8 cellular contexts compared by ENCODE assay signal in genomic region chr2:84314901-84315330, GRCh38.
DNase-seq lines count a peak whose midpoint lies in the region; ATAC-seq, FAIRE-seq and TF ChIP-seq lines count a peak whose summit lies in the region.

No MANE protein-coding gene starts in this region.

- no peak overlapping the region for H3K23ac ChIP-seq in IMR-90 (ENCODE audit: low read depth, low read length)

- peak; percentile 87 for TF ChIP-seq RAD21 in IMR-90 (IDR thresholded peaks at IDR 0.05; ENCODE audit: low read length)

- H2BK5ac ChIP-seq in IMR-90 (ENCODE audit: low read depth, low read length, poor library complexity, severe bottlenecking), result no peak overlapping the region

- H3K27me3 Mint-ChIP-seq in activated T-helper 1 cell treated with anti-CD3 and anti-CD28 coated beads, Interleukin-12 subunit alpha, Interleukin-12 subunit beta, Interleukin-2, Interleukin-4 antibody, amounts not matched to agents 30 ng/mL and 10 ng/mL and 1 ng/mL, durations not matched to agents 14 hours and 24 hours and 36 hours (ENCODE audit: insufficient read depth), result peaks cover 14% of the 10 kb centered on the region
- peaks cover 13% of the 10 kb centered on the region for H3K27me3 Mint-ChIP-seq in type B pancreatic cell

- no peak overlapping the region for H2BK15ac ChIP-seq in IMR-90 (ENCODE audit: low read depth, low read length)

- H3K4me3 ChIP-seq in IMR-90 (ENCODE audit: insufficient read depth, low read depth, low read length), result no peak overlapping the region
- no peak overlapping the region for H3K4me3 ChIP-seq in foreskin fibroblast (ENCODE audit: low read depth in 1 of 2, low read length in 2 of 2)
- no peak overlapping the region for H3K4me3 ChIP-seq in pancreas

- H2AK9ac ChIP-seq in IMR-90 (replicated peaks; ENCODE audit: low read depth, low read length, poor library complexity), result peak overlapping the region; percentile 51

- no TSS peak for BruUV-seq in IMR-90 (replicated peaks; lab: Mats Ljungman, UMichigan)

- no peaks in the 10 kb centered on the region for H3K4me1 Mint-ChIP-seq in activated T-helper 1 cell treated with anti-CD3 and anti-CD28 coated beads, Interleukin-12 subunit alpha, Interleukin-12 subunit beta, Interleukin-2, Interleukin-4 antibody, amounts not matched to agents 30 ng/mL and 10 ng/mL and 1 ng/mL, durations not matched to agents 14 hours and 24 hours and 36 hours (ENCODE audit: low read depth)
- H3K4me1 Mint-ChIP-seq in type B pancreatic cell (ENCODE audit: unreplicated experiment), result peaks cover 5% of the 10 kb centered on the region

- WGBS in IMR-90 (ENCODE audit: extremely low coverage in 2 of 2, insufficient read length in 1 of 2), 2 experiments, result 29% methylated on average over 5 of the region's 11 CpGs; no CpG with 5 or more reads in 1 of the 2 experiments
- WGBS in pancreas, 2 donors, result 22% methylated on average over 11 of the region's 11 CpGs

- H4K5ac ChIP-seq in IMR-90 (ENCODE audit: low read depth, low read length), result no peak overlapping the region

- no peak overlapping the region for H3K4me3 Mint-ChIP-seq in activated T-helper 1 cell treated with anti-CD3 and anti-CD28 coated beads, Interleukin-12 subunit alpha, Interleukin-12 subunit beta, Interleukin-2, Interleukin-4 antibody, amounts not matched to agents 30 ng/mL and 10 ng/mL and 1 ng/mL, durations not matched to agents 14 hours and 24 hours and 36 hours
- no peak overlapping the region for H3K4me3 Mint-ChIP-seq in type B pancreatic cell

- TF ChIP-seq POLR2A in IMR-90 (IDR thresholded peaks at IDR 0.05; ENCODE audit: low read depth, low read length), result no peak

- no peak overlapping the region for H2BK120ac ChIP-seq in IMR-90 (ENCODE audit: low read depth, low read length)

- ATAC-seq in GM21619 (IDR thresholded peaks at IDR 0.05; ENCODE audit: unreplicated experiment) (peak; percentile 98), IMR-90 (ENCODE audit: low read depth) (peak; percentile 99), pancreas (peak; percentile 94 to 100 (median 99))

- no peak for FAIRE-seq in pancreas (lab: Jason Lieb, UNC)

- H3K9me3 ChIP-seq in IMR-90 (ENCODE audit: control insufficient read depth, insufficient read depth, low read length) (no peaks in the 10 kb centered on the region), pancreas (no peaks in the 10 kb centered on the region)

- H4K8ac ChIP-seq in IMR-90 (ENCODE audit: low read depth in 2 of 2, low read length in 2 of 2), result no peak overlapping the region

- POLR2A ChIA-PET in IMR-90 (lab: Charles Lee; ENCODE audit: unreplicated experiment), result no interaction called here

- H3K18ac ChIP-seq in IMR-90 (ENCODE audit: low read depth, low read length), result no peak overlapping the region

- intact Hi-C loops in IMR-90 (cut with micrococcal nuclease) (loop anchor here (1.0 kb wide), 2 partner anchors 109 to 292 kb away; no protein-coding TSS in a partner anchor), pancreas (cut with DNase I) (no loop called here)
- intact Hi-C loops in activated T-helper 1 cell treated with anti-CD3 and anti-CD28 coated beads, Interleukin-12 subunit alpha, Interleukin-12 subunit beta, Interleukin-2, Interleukin-4 antibody, amounts not matched to agents 30 ng/mL and 10 ng/mL and 1 ng/mL, durations not matched to agents 14 hours and 24 hours and 36 hours (cut with micrococcal nuclease), result loop anchor here (1.0 kb wide), 1 partner anchor 292 kb away; no protein-coding TSS in a partner anchor

- H2BK20ac ChIP-seq in IMR-90 (ENCODE audit: low read depth, low read length), result no peak overlapping the region

- H3K36me3 ChIP-seq in IMR-90 (ENCODE audit: control insufficient read depth, insufficient read depth, low read length) (no peaks in the 10 kb centered on the region), pancreas (no peaks in the 10 kb centered on the region)

- H3K27ac ChIP-seq in IMR-90 (ENCODE audit: insufficient read depth, low read length) (no peak overlapping the region), pancreas (no peak overlapping the region)

- no peaks in the 10 kb centered on the region for H3K79me1 ChIP-seq in IMR-90 (ENCODE audit: low read depth in 1 of 2, low read length in 2 of 2)

- CTCF ChIA-PET in IMR-90 (lab: Yijun Ruan, JAX), result interaction anchor here (0.5 to 1.4 kb wide), 6 partner anchors 12 to 292 kb away, joined by 3 to 7 read pairs (median 4); no protein-coding TSS in a partner anchor

- no peaks in the 10 kb centered on the region for H3K36me3 Mint-ChIP-seq in activated T-helper 1 cell treated with anti-CD3 and anti-CD28 coated beads, Interleukin-12 subunit alpha, Interleukin-12 subunit beta, Interleukin-2, Interleukin-4 antibody, amounts not matched to agents 30 ng/mL and 10 ng/mL and 1 ng/mL, durations not matched to agents 14 hours and 24 hours and 36 hours (ENCODE audit: low read depth)
- no peaks in the 10 kb centered on the region for H3K36me3 Mint-ChIP-seq in type B pancreatic cell

- no peak overlapping the region for H3K27ac Mint-ChIP-seq in activated T-helper 1 cell treated with anti-CD3 and anti-CD28 coated beads, Interleukin-12 subunit alpha, Interleukin-12 subunit beta, Interleukin-2, Interleukin-4 antibody, amounts not matched to agents 30 ng/mL and 10 ng/mL and 1 ng/mL, durations not matched to agents 14 hours and 24 hours and 36 hours
- H3K27ac Mint-ChIP-seq in type B pancreatic cell, result no peak overlapping the region

- no peak overlapping the region for H2AFZ ChIP-seq in IMR-90 (replicated peaks; ENCODE audit: low read length, poor library complexity)

- H3K9me3 Mint-ChIP-seq in activated T-helper 1 cell treated with anti-CD3 and anti-CD28 coated beads, Interleukin-12 subunit alpha, Interleukin-12 subunit beta, Interleukin-2, Interleukin-4 antibody, amounts not matched to agents 30 ng/mL and 10 ng/mL and 1 ng/mL, durations not matched to agents 14 hours and 24 hours and 36 hours, result no peaks in the 10 kb centered on the region
- no peaks in the 10 kb centered on the region for H3K9me3 Mint-ChIP-seq in type B pancreatic cell

- H3K4me2 ChIP-seq in IMR-90 (ENCODE audit: low read depth, low read length), result no peak overlapping the region

- no peak overlapping the region for H3K4ac ChIP-seq in IMR-90 (ENCODE audit: low read depth, low read length)

- no peak overlapping the region for H3K9ac ChIP-seq in IMR-90 (ENCODE audit: low read depth, low read length)

- peak; percentile 87 for TF ChIP-seq CTCF in IMR-90 (conservative IDR thresholded peaks at IDR 0.05; ENCODE audit: low read depth, low read length)
- peak; percentile 98 for TF ChIP-seq CTCF in foreskin fibroblast (IDR thresholded peaks at IDR 0.05; ENCODE audit: low read depth, low read length)
- peak; percentile 85 to 91 (median 88) for TF ChIP-seq CTCF in pancreas (IDR thresholded peaks at IDR 0.05)
- TF ChIP-seq CTCF in type B pancreatic cell (conservative IDR thresholded peaks at IDR 0.05), result peak; percentile 95

- peaks cover 5% of the 10 kb centered on the region; the same call in 1 of the 2 replicates for H3K27me3 ChIP-seq in IMR-90 (ENCODE audit: control insufficient read depth, insufficient read depth, low read length)
- no peaks in the 10 kb centered on the region for H3K27me3 ChIP-seq in pancreas

- H4K91ac ChIP-seq in IMR-90 (ENCODE audit: insufficient read depth, low read depth, low read length), result no peak overlapping the region

- H3K14ac ChIP-seq in IMR-90 (replicated peaks; ENCODE audit: low read depth, low read length), result no peak overlapping the region

- no peaks in the 10 kb centered on the region for H4K20me1 ChIP-seq in IMR-90 (ENCODE audit: insufficient read depth, low read length)

- H3K56ac ChIP-seq in IMR-90 (ENCODE audit: extremely low read depth, insufficient read depth, low read length), result no peak overlapping the region

- dilution Hi-C loops in IMR-90 (cut with HindIII; ENCODE audit: low sequenced_read_pairs, unreplicated experiment), result no loop called here

- H2AK5ac ChIP-seq in IMR-90 (ENCODE audit: low read depth, low read length), result no peak overlapping the region

- no peaks in the 10 kb centered on the region for H3K9me1 ChIP-seq in IMR-90 (ENCODE audit: insufficient read depth, low read length)

- no peaks in the 10 kb centered on the region for H3K4me1 ChIP-seq in IMR-90 (ENCODE audit: control insufficient read depth, insufficient read depth, low read length)
- no peaks in the 10 kb centered on the region for H3K4me1 ChIP-seq in pancreas

- DNase-seq in EL (peak; percentile 71), IMR-90 (peak; percentile 74), RKO (ENCODE audit: low spot score) (peak; percentile 76), foreskin fibroblast (peak; percentile 46 to 82), pancreas (peak; percentile 79 to 94 (median 90)), type B pancreatic cell (ENCODE audit: extremely low spot score, unreplicated experiment) (peak; percentile 87)
- DNase-seq in activated T-helper 1 cell treated with anti-CD3 and anti-CD28 coated beads, Interleukin-12 subunit alpha, Interleukin-12 subunit beta, Interleukin-2, Interleukin-4 antibody, amounts not matched to agents 30 ng/mL and 10 ng/mL and 1 ng/mL, durations not matched to agents 14 hours and 24 hours and 36 hours (ENCODE audit: low spot score), result peak; percentile 50

- in situ Hi-C loops in IMR-90 (cut with MboI; ENCODE audit: low sequenced_read_pairs), result loop anchor here (5.0 kb wide), 1 partner anchor 293 kb away; no protein-coding TSS in a partner anchor

TF ChIP-seq in IMR-90, 13 proteins besides CTCF, POLR2A, EP300 and RAD21:
- peak; percentile 70 for TF ChIP-seq SMC3 (IDR thresholded peaks at IDR 0.05; ENCODE audit: low read depth, low read length)
- no peak for TF ChIP-seq RFX5 (IDR thresholded peaks at IDR 0.05; ENCODE audit: low read depth, low read length)

Comparison
In these comparisons a context has a peak if more than half of its experiments do, and no peak if none do; other contexts are left out.
1. intact Hi-C loops: an anchor here in IMR-90 (1.0 kb wide) and activated T-helper 1 cell treated with anti-CD3 and anti-CD28 coated beads, Interleukin-12 subunit alpha, Interleukin-12 subunit beta, Interleukin-2, Interleukin-4 antibody, amounts not matched to agents 30 ng/mL and 10 ng/mL and 1 ng/mL, durations not matched to agents 14 hours and 24 hours and 36 hours (1.0 kb wide); none called in pancreas.